In genomic region chr1:145953861-145954260, GRCh38 we compare ENCODE assay signal across 17 cellular contexts.
"Had no signal": no experiment of that assay in that cellular context is flagged by ENCODE, and none has a peak within 500 bp of the region (broad histone marks: within the 10 kb centered on the region; RNA-seq: fewer than 3 reads in every experiment).

No MANE protein-coding gene starts in this region.

- H3K27me3 Mint-ChIP-seq: activated CD4-positive, alpha-beta memory T cell treated with anti-CD3 and anti-CD28 coated beads for 36 hours; activated CD4-positive, alpha-beta T cell treated with anti-CD3 and anti-CD28 coated beads for 36 hours; activated naive CD8-positive, alpha-beta T cell treated with anti-CD3 and anti-CD28 coated beads, Interleukin-2, amount 10 ng/mL, durations not matched to agents 7 days and 5 days; stimulated activated memory B cell treated with anti-CD40 and anti-IgM and Interleukin-4, amounts not matched to agents 10 μg/mL and 1 μg/mL and 100 μg/mL, for 72 hours had no signal

- H3K4me3 ChIP-seq: pancreas, thyroid gland had no signal

- DNase-seq: activated CD4-positive, alpha-beta memory T cell treated with anti-CD3 and anti-CD28 coated beads for 36 hours; activated CD4-positive, alpha-beta T cell treated with anti-CD3 and anti-CD28 coated beads for 36 hours; activated gamma-delta T cell; activated naive CD8-positive, alpha-beta T cell treated with anti-CD3 and anti-CD28 coated beads, Interleukin-2, amount 10 ng/mL, durations not matched to agents 7 days and 5 days; activated T-cell treated with anti-CD3 and anti-CD28 coated beads, Interleukin-2, amount 50 U/mL, for 48 hours; aorta; dorsolateral prefrontal cortex; foreskin keratinocyte; head of caudate nucleus; immature natural killer cell; mesendoderm; pancreas; stimulated activated CD4-positive, alpha-beta T cell treated with anti-CD3 and anti-CD28 coated beads, Interleukin-2, amount 100 ng/mL, for 24 hours; thyroid gland had no signal

- H3K36me3 ChIP-seq: pancreas, thyroid gland had no signal

- H3K27me3 ChIP-seq: dorsolateral prefrontal cortex, foreskin keratinocyte, pancreas, thyroid gland had no signal

- H3K9me3 Mint-ChIP-seq: activated CD4-positive, alpha-beta memory T cell treated with anti-CD3 and anti-CD28 coated beads for 36 hours; activated naive CD8-positive, alpha-beta T cell treated with anti-CD3 and anti-CD28 coated beads, Interleukin-2, amount 10 ng/mL, durations not matched to agents 7 days and 5 days; immature natural killer cell; stimulated activated memory B cell treated with anti-CD40 and anti-IgM and Interleukin-4, amounts not matched to agents 10 μg/mL and 1 μg/mL and 100 μg/mL, for 72 hours; T-helper 1 cell treated with Interleukin-12 subunit alpha and Interleukin-12 subunit beta and Interleukin-4 antibody, amounts not matched to agents 30 μg/mL and 1 μg/mL, for 36 hours had no signal

- ATAC-seq: activated CD4-positive, alpha-beta T cell treated with anti-CD3 and anti-CD28 coated beads for 36 hours; foreskin keratinocyte; pancreas; SK-N-SH treated with all-trans-retinoic acid at 6 μM for 48 hours; stimulated activated memory B cell treated with anti-CD40 and anti-IgM and Interleukin-4, amounts not matched to agents 10 μg/mL and 1 μg/mL and 100 μg/mL, for 72 hours had no signal

- H3K27ac Mint-ChIP-seq: activated CD4-positive, alpha-beta memory T cell treated with anti-CD3 and anti-CD28 coated beads for 36 hours; activated CD4-positive, alpha-beta T cell treated with anti-CD3 and anti-CD28 coated beads for 36 hours; activated naive CD8-positive, alpha-beta T cell treated with anti-CD3 and anti-CD28 coated beads, Interleukin-2, amount 10 ng/mL, durations not matched to agents 7 days and 5 days; stimulated activated memory B cell treated with anti-CD40 and anti-IgM and Interleukin-4, amounts not matched to agents 10 μg/mL and 1 μg/mL and 100 μg/mL, for 72 hours; T-helper 1 cell treated with Interleukin-12 subunit alpha and Interleukin-12 subunit beta and Interleukin-4 antibody, amounts not matched to agents 30 μg/mL and 1 μg/mL, for 36 hours had no signal

- H3K4me1 ChIP-seq: foreskin keratinocyte had no signal

- H3K9me3 ChIP-seq: pancreas, thyroid gland had no signal

- H3K4me3 Mint-ChIP-seq: activated CD4-positive, alpha-beta memory T cell treated with anti-CD3 and anti-CD28 coated beads for 36 hours; activated CD4-positive, alpha-beta T cell treated with anti-CD3 and anti-CD28 coated beads for 36 hours; activated naive CD8-positive, alpha-beta T cell treated with anti-CD3 and anti-CD28 coated beads, Interleukin-2, amount 10 ng/mL, durations not matched to agents 7 days and 5 days; stimulated activated memory B cell treated with anti-CD40 and anti-IgM and Interleukin-4, amounts not matched to agents 10 μg/mL and 1 μg/mL and 100 μg/mL, for 72 hours; T-helper 1 cell treated with Interleukin-12 subunit alpha and Interleukin-12 subunit beta and Interleukin-4 antibody, amounts not matched to agents 30 μg/mL and 1 μg/mL, for 36 hours had no signal

- H3K27ac ChIP-seq: foreskin keratinocyte, pancreas, thyroid gland had no signal
